In the genomic region with DNA sequence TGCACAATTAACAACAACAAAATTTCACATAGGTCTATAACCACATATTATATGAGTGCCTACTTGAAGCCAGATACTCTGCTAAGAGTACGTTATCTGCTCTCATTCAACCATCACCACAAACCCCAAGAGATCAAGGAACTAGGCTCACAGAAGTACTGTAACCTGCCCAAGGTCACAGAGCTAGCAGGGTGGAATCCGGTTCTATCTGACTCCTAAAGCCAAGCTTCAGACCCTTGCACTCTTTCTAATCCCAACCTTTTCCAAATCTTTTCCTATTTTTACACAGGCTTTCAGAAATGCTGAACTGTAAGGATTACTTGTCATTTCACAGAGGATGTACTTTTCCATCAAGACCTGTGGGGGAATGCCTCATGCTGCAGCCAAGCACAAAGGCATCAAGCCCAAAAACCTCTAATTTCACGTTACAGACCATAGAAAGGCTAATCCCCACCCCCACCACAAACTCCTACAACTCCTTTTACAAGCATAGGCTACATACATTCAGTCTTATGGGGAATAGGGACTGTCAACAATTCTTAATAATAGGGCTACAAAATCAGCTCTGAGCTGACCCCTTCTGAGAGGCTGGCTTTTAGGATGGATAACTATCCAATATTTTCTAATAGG, we compare ENCODE assay signal across 8 cellular contexts. TPM values are rescaled to one million over a fixed set of nuclear protein-coding genes. Genes with fewer than 3 reads are reported as not detected.
DNase-seq lines count a peak whose midpoint lies in the region; ATAC-seq and TF ChIP-seq lines count a peak whose summit lies in the region.

No MANE protein-coding gene starts in this region.

- no peak for TF ChIP-seq CTCF in Caco-2 (IDR thresholded peaks at IDR 0.05; ENCODE audit: insufficient read depth in 1 of 2, low read depth in 1 of 2, low read length in 1 of 2, severe bottlenecking in 1 of 2, unreplicated experiment in 1 of 2)
- TF ChIP-seq CTCF in adrenal gland (IDR thresholded peaks at IDR 0.05) = no peak
- TF ChIP-seq CTCF in lower lobe of right lung (IDR thresholded peaks at IDR 0.05) = no peak

- H3K4me3 ChIP-seq in Caco-2 (ENCODE audit: low read depth, low read length) (peak overlapping the region; percentile 63), adrenal gland (peak overlapping the region in 3 of 4 donors; percentile 66 to 83 (median 66)), lower lobe of right lung (peak overlapping the region; percentile 74)

- H3K27me3 ChIP-seq in Caco-2 (replicated peaks; ENCODE audit: control insufficient read depth, insufficient read depth, low read length) (no peaks in the 10 kb centered on the region), adrenal gland (no peaks in the 10 kb centered on the region), lower lobe of right lung (ENCODE audit: low read depth) (no peaks in the 10 kb centered on the region)

- TF ChIP-seq POLR2A in adrenal gland (IDR thresholded peaks at IDR 0.05) = no peak

- DNase-seq in Caco-2 = no peak
- peak; percentile 38 for DNase-seq in KBM-7
- DNase-seq in adrenal gland = no peak
- DNase-seq in lower lobe of right lung = no peak
- DNase-seq in SHP77 treated with DMSO at 0.1 percent for 48 hours (lab: John Stamatoyannopoulos, UW) = no peak
- DNase-seq in sciatic nerve (ENCODE audit: low spot score) = no peak
- no peak for DNase-seq in ACHN

- intact Hi-C loops in Caco-2 (cut with micrococcal nuclease; ENCODE audit: unreplicated experiment) = no loop called here
- intact Hi-C loops in adrenal gland (cut with DNase I) = no loop called here
- intact Hi-C loops in lower lobe of right lung (cut with DNase I) = no loop called here
- intact Hi-C loops in sciatic nerve (cut with DNase I) = no loop called here

- H3K9me3 ChIP-seq in Caco-2 = no peaks in the 10 kb centered on the region
- H3K9me3 ChIP-seq in adrenal gland (replicated peaks in 1 of 3) = no peaks in the 10 kb centered on the region
- no peaks in the 10 kb centered on the region for H3K9me3 ChIP-seq in lower lobe of right lung

- peaks cover 23% of the 10 kb centered on the region for H3K36me3 Mint-ChIP-seq in Caco-2 (ENCODE audit: insufficient read depth, unreplicated experiment)

- CTCF ChIA-PET in Caco-2 (lab: Charles Lee) = interaction anchor here (3.6 kb wide), 1 partner anchor 31 kb away, joined by 68 read pairs; no protein-coding TSS in a partner anchor

- H3K4me1 ChIP-seq in Caco-2 (peaks cover 4% of the 10 kb centered on the region; the same call in 1 of the 2 replicates), adrenal gland (replicated peaks in 1 of 2) (peaks cover 13 to 41% of the 10 kb centered on the region in 2 donors), lower lobe of right lung (peaks cover 46% of the 10 kb centered on the region)

- ATAC-seq in lower lobe of right lung (no peak), GM21619 (IDR thresholded peaks at IDR 0.05; ENCODE audit: unreplicated experiment) (no peak), sciatic nerve (no peak)

- peak overlapping the region; percentile 95 for H3K27ac Mint-ChIP-seq in Caco-2 (ENCODE audit: unreplicated experiment)

- H3K4me1 Mint-ChIP-seq in Caco-2 (ENCODE audit: low read depth, unreplicated experiment) = peaks cover 44% of the 10 kb centered on the region

- no peaks in the 10 kb centered on the region for H3K27me3 Mint-ChIP-seq in Caco-2 (ENCODE audit: insufficient read depth, unreplicated experiment)

- WGBS in adrenal gland, 4 donors = 13 to 25% (median 17%) methylated on average over 3 of the region's 3 CpGs

- no peaks in the 10 kb centered on the region for H3K36me3 ChIP-seq in Caco-2 (ENCODE audit: control insufficient read depth, insufficient read depth, low read length)
- H3K36me3 ChIP-seq in adrenal gland (replicated peaks in 1 of 2) = no peaks in the 10 kb centered on the region
- no peaks in the 10 kb centered on the region for H3K36me3 ChIP-seq in lower lobe of right lung

- in situ Hi-C loops in KBM-7 (cut with MboI; ENCODE audit: low pct_unique_long_range_greater_than_20kb, low sequenced_read_pairs) = no loop called here
- in situ Hi-C loops in ACHN (cut with HindIII; ENCODE audit: low pct_ligation_motif_present, low pct_unique_long_range_greater_than_20kb, low sequenced_read_pairs) = no loop called here

- H3K9me3 Mint-ChIP-seq in Caco-2 (ENCODE audit: unreplicated experiment) = no peaks in the 10 kb centered on the region

- POLR2A ChIA-PET in Caco-2 (lab: Charles Lee) = no interaction called here

- H3K4me3 Mint-ChIP-seq in Caco-2 (ENCODE audit: unreplicated experiment) = peak overlapping the region; percentile 93

- H3K27ac ChIP-seq in adrenal gland = peak overlapping the region in 4 of 5 donors; percentile 79 to 95 (median 94)
- peak overlapping the region; percentile 86 for H3K27ac ChIP-seq in lower lobe of right lung

- TSS peak; percentile 43 for BruUV-seq in Caco-2 (replicated peaks; lab: Mats Ljungman, UMichigan)

RNA-seq across cellular contexts. Expression of gene PRCP, which starts 0.9 kb away (rescaled TPM):
- 107 TPM in 2 replicates for total RNA-seq in Caco-2 (2022)
- total RNA-seq in adrenal gland = 100 to 1,000 TPM in 7 of 8 donors, 10 to 100 TPM in 1; 79.9 to 169 (median 136) TPM
- 100 to 1,000 TPM in 1 of 3 donors, 10 to 100 TPM in 2; 29.9 to 196 (median 37.9) TPM for polyA plus RNA-seq in adrenal gland
- total RNA-seq in lower lobe of right lung = 67.9 TPM
- total RNA-seq in sciatic nerve = 82.7 TPM

RNA-seq across cellular contexts. Expression of gene DDIAS, which starts 2.2 kb away (rescaled TPM):
- 20.1 and 22.0 TPM in 2 replicates for total RNA-seq in Caco-2 (2022)
- 1 to 10 TPM in 4 of 8 donors, under 1 TPM in 4; 0.17 to 1.1 (median 0.83) TPM for total RNA-seq in adrenal gland
- 1 to 10 TPM in 1 of 3 donors, under 1 TPM in 2; 0.27 to 1.4 (median 0.48) TPM for polyA plus RNA-seq in adrenal gland
- 13.3 TPM for total RNA-seq in lower lobe of right lung
- total RNA-seq in sciatic nerve = 0.80 TPM
